In genomic region chr16:642189-643049, GRCh38 we compare ENCODE assay signal across 8 cellular contexts. TPM values are rescaled to one million over a fixed set of nuclear protein-coding genes. Genes with fewer than 3 reads are reported as not detected.
DNase-seq lines count a peak whose midpoint lies in the region; ATAC-seq, FAIRE-seq and TF ChIP-seq lines count a peak whose summit lies in the region.

No MANE protein-coding gene starts in this region.

- H3K4me3 Mint-ChIP-seq in stimulated activated naive CD8-positive, alpha-beta T cell treated with anti-CD3 and anti-CD28 coated beads, Interleukin-15, Interleukin-2, amounts not matched to agents 100 ng/mL and 50 ng/mL, for 24 hours = peak overlapping the region; percentile 82

- H3K27me3 Mint-ChIP-seq in stimulated activated naive CD8-positive, alpha-beta T cell treated with anti-CD3 and anti-CD28 coated beads, Interleukin-15, Interleukin-2, amounts not matched to agents 100 ng/mL and 50 ng/mL, for 24 hours = no peaks in the 10 kb centered on the region

- H3K27ac Mint-ChIP-seq in stimulated activated naive CD8-positive, alpha-beta T cell treated with anti-CD3 and anti-CD28 coated beads, Interleukin-15, Interleukin-2, amounts not matched to agents 100 ng/mL and 50 ng/mL, for 24 hours = peak overlapping the region; percentile 49

- H3K79me2 ChIP-seq in mammary epithelial cell (ENCODE audit: insufficient read depth, low read length) (peaks cover 3% of the 10 kb centered on the region), HepG2 (ENCODE audit: insufficient read depth, low read length) (peaks cover 27% of the 10 kb centered on the region)

- TF ChIP-seq CTCF in mammary epithelial cell (conservative IDR thresholded peaks at IDR 0.05 in 1 of 2, IDR thresholded peaks at IDR 0.05 in 1 of 2; ENCODE audit: extremely low read depth in 1 of 2, insufficient read depth in 1 of 2, low read depth in 1 of 2, low read length in 2 of 2) (no peak), HepG2 (CRISPR knock-in tag; IDR thresholded peaks at IDR 0.05) (0 out of 2 replicates have a peak, but pooled peaks have one; percentile 8)

- dilution Hi-C loops in mammary epithelial cell (cut with HindIII; ENCODE audit: low sequenced_read_pairs) = no loop called here

- H3K27ac ChIP-seq in mammary epithelial cell (ENCODE audit: insufficient read depth, low read depth, low read length) (no peak overlapping the region), HepG2 (ENCODE audit: extremely low read length, insufficient read depth, low read length) (peak overlapping the region; percentile 94)

- no TSS peak for BruUV-seq in mammary epithelial cell (replicated peaks; lab: Mats Ljungman, UMichigan)
- BruUV-seq in HepG2 (replicated peaks; lab: Mats Ljungman, UMichigan) = TSS peak; percentile 43

- H3K9me3 ChIP-seq in mammary epithelial cell (replicated peaks; ENCODE audit: insufficient read depth, low read length) (no peaks in the 10 kb centered on the region), HepG2 (ENCODE audit: low read length) (no peaks in the 10 kb centered on the region)

- CTCF ChIA-PET in mammary epithelial cell (lab: Charles Lee; ENCODE audit: low non-redundant PET) (no interaction called here), HepG2 (lab: Yijun Ruan, JAX; ENCODE audit: low intra/inter-chr PET ratio, low total read pairs) (no interaction called here)

- H3K4me1 ChIP-seq in mammary epithelial cell (ENCODE audit: insufficient read depth, low read length) (peaks cover 24% of the 10 kb centered on the region), HepG2 (ENCODE audit: insufficient read depth, low read length) (peaks cover 69% of the 10 kb centered on the region)

- peaks cover 10% of the 10 kb centered on the region for H3K36me3 Mint-ChIP-seq in stimulated activated naive CD8-positive, alpha-beta T cell treated with anti-CD3 and anti-CD28 coated beads, Interleukin-15, Interleukin-2, amounts not matched to agents 100 ng/mL and 50 ng/mL, for 24 hours (ENCODE audit: low read depth)

- intact Hi-C loops in Right ventricle myocardium inferior (cut with DNase I) (no loop called here), cardiac septum (cut with DNase I) (loop anchor here (5.0 kb wide), 1 partner anchor 55 kb away; no protein-coding TSS in a partner anchor), mammary epithelial cell (cut with micrococcal nuclease) (no loop called here), HepG2 (cut with micrococcal nuclease; ENCODE audit: unreplicated experiment) (loop anchor here (10.0 kb wide), 1 partner anchor 58 kb away; no protein-coding TSS in a partner anchor)

- TF ChIP-seq EP300 in HepG2 (IDR thresholded peaks at IDR 0.05; ENCODE audit: low read depth in 2 of 2, low read length in 2 of 2) = 0 out of 4 replicates have a peak, but pooled peaks of 1 of the 2 experiments have one; percentile 7
- TF ChIP-seq EP300 in HepG2 (CRISPR knock-in tag; IDR thresholded peaks at IDR 0.05; ENCODE audit: borderline replicate concordance) = no peak; the same call in none of the 2 replicates

- DNase-seq in Right ventricle myocardium inferior (ENCODE audit: missing footprints) (no peak), cardiac septum (ENCODE audit: low spot score) (no peak), RKO (ENCODE audit: low spot score) (peak; percentile 55), mammary epithelial cell (no peak), HepG2 (ENCODE audit: low spot score) (peak; percentile 60), 8988T (no peak)

- peak overlapping the region; percentile 2 for H3K9ac ChIP-seq in mammary epithelial cell (ENCODE audit: insufficient read depth, low read length)
- H3K9ac ChIP-seq in HepG2 (ENCODE audit: insufficient read depth, low read depth, low read length) = peak overlapping the region; percentile 94

- no peak for FAIRE-seq in HepG2 (lab: Jason Lieb, UNC)

- TF ChIP-seq RAD21 in HepG2 (CRISPR knock-in tag; IDR thresholded peaks at IDR 0.05) = peak; percentile 24; the same call in 1 of the 2 replicates

- H3K27me3 ChIP-seq in mammary epithelial cell (ENCODE audit: insufficient read depth, low read length) (no peaks in the 10 kb centered on the region), HepG2 (ENCODE audit: control insufficient read depth in 1 of 2, insufficient read depth in 2 of 2, low read length in 2 of 2) (no peaks in the 10 kb centered on the region)

- peak overlapping the region; percentile 98 for H3K4me2 ChIP-seq in mammary epithelial cell (ENCODE audit: insufficient read depth, low read depth, low read length)
- H3K4me2 ChIP-seq in HepG2 (ENCODE audit: low read depth, low read length) = peak overlapping the region; percentile 98

- WGBS in mammary epithelial cell (ENCODE audit: low coverage, missing lambda C conversion rate) = 20% methylated on average over 13 of the region's 72 CpGs
- 2% methylated on average over 7 of the region's 72 CpGs for WGBS in HepG2 (ENCODE audit: low lambda C conversion rate)

- H3K36me3 ChIP-seq in mammary epithelial cell (ENCODE audit: insufficient read depth, low read length) (no peaks in the 10 kb centered on the region), HepG2 (replicated peaks in 1 of 2; ENCODE audit: control insufficient read depth in 1 of 2, insufficient read depth in 2 of 2, low read length in 2 of 2) (no peaks in the 10 kb centered on the region)

- peak; percentile 2 to 54; a peak in 3 of 4 replicates for TF ChIP-seq POLR2A in HepG2 (IDR thresholded peaks at IDR 0.05; ENCODE audit: insufficient read depth in 1 of 2, low read depth in 2 of 2, low read length in 2 of 2)

- in situ Hi-C loops in mammary epithelial cell (cut with MboI; ENCODE audit: low sequenced_read_pairs in 2 of 2) (no loop called here), HepG2 (cut with HindIII; ENCODE audit: extremely low pct_ligation_motif_present, low pct_unique_long_range_greater_than_20kb) (no loop called here)

- H3K4me3 ChIP-seq in mammary epithelial cell (replicated peaks in 1 of 3; ENCODE audit: insufficient read depth in 1 of 3, low read depth in 2 of 3, low read length in 3 of 3) (peak overlapping the region; percentile 51 to 69 (median 69)), HepG2 (replicated peaks in 1 of 3; ENCODE audit: insufficient read depth in 1 of 3, low read depth in 2 of 3, low read length in 3 of 3) (peak overlapping the region; percentile 59 to 89 (median 82))

- POLR2A ChIA-PET in HepG2 (lab: Yijun Ruan, JAX) = interaction anchor here (0.6 to 2.0 kb wide), 7 partner anchors 10 to 63 kb away, joined by 3 to 7 read pairs (median 4); partner anchors contain the start of genes RHBDL1 and STUB1

- H2AFZ ChIP-seq in mammary epithelial cell (ENCODE audit: low read depth, low read length) (peak overlapping the region; percentile 87), HepG2 (ENCODE audit: low read length) (no peak overlapping the region)

- H4K20me1 ChIP-seq in mammary epithelial cell (ENCODE audit: insufficient read depth, low read length) (no peaks in the 10 kb centered on the region), HepG2 (ENCODE audit: insufficient read depth, low read length) (peaks cover 4% of the 10 kb centered on the region; the same call in 1 of the 2 replicates)

- ATAC-seq in Right ventricle myocardium inferior = peak; percentile 27
- peak; percentile 38 for ATAC-seq in HG02970 (IDR thresholded peaks at IDR 0.05; ENCODE audit: low FRiP score, unreplicated experiment)
- peak; percentile 28 for ATAC-seq in HepG2

- no peaks in the 10 kb centered on the region for H3K9me3 Mint-ChIP-seq in stimulated activated naive CD8-positive, alpha-beta T cell treated with anti-CD3 and anti-CD28 coated beads, Interleukin-15, Interleukin-2, amounts not matched to agents 100 ng/mL and 50 ng/mL, for 24 hours

- peaks cover 20% of the 10 kb centered on the region for H3K4me1 Mint-ChIP-seq in stimulated activated naive CD8-positive, alpha-beta T cell treated with anti-CD3 and anti-CD28 coated beads, Interleukin-15, Interleukin-2, amounts not matched to agents 100 ng/mL and 50 ng/mL, for 24 hours (ENCODE audit: low read depth)

RNA-seq across cellular contexts. Expression of gene MCRIP2, which starts 0.8 kb away (rescaled TPM):
- 194 TPM for total RNA-seq in Right ventricle myocardium inferior
- total RNA-seq in cardiac septum = 90.3 TPM
- total RNA-seq in mammary epithelial cell = 10 to 100 TPM; 12.3 to 20.6 TPM
- polyA plus RNA-seq in mammary epithelial cell = 10.7 TPM
- not detected for polyA minus RNA-seq in mammary epithelial cell
- total RNA-seq in HepG2 (2016; rRNA removed; fragmentation: Illumina TruSeq; extraction: Trizol) = 54.6 and 76.7 TPM in 2 replicates
- 213 and 245 TPM in 2 replicates for total RNA-seq in HepG2 (2016; cell fraction: cytosol; rRNA removed; fragmentation: Illumina TruSeq; extraction: Trizol; ENCODE audit: low read depth)
- 53.9 and 78.9 TPM in 2 replicates for total RNA-seq in HepG2 (2016; cell fraction: insoluble cytoplasmic fraction; rRNA removed; fragmentation: Illumina TruSeq; extraction: Trizol)
- 142 and 185 TPM in 2 replicates for total RNA-seq in HepG2 (2016; cell fraction: membrane; rRNA removed; fragmentation: Illumina TruSeq; extraction: Trizol)
- 43.6 and 55.4 TPM in 2 replicates for total RNA-seq in HepG2 (2016; cell fraction: nucleus; rRNA removed; fragmentation: Illumina TruSeq; extraction: Trizol)
- 39.6 and 50.7 TPM in 2 replicates for polyA plus RNA-seq in HepG2 (2011; rRNA removed)
- polyA plus RNA-seq in HepG2 (2011; cell fraction: cytosol; rRNA removed) = 28.2 and 61.1 TPM in 2 replicates
- 96.2 and 105 TPM in 2 replicates for polyA plus RNA-seq in HepG2 (2011; cell fraction: nucleus; rRNA removed)
- polyA plus RNA-seq in HepG2 (2012) = 16.1 and 33.3 TPM in 2 replicates
- polyA plus RNA-seq in HepG2 (2016; cell fraction: cytosol; fragmentation: Illumina TruSeq; extraction: Trizol; ENCODE audit: low read depth) = 190 and 204 TPM in 2 replicates
- 37.1 and 43.7 TPM in 2 replicates for polyA plus RNA-seq in HepG2 (2016; cell fraction: insoluble cytoplasmic fraction; fragmentation: Illumina TruSeq; extraction: Trizol; ENCODE audit: low read depth)
- 110 and 119 TPM in 2 replicates for polyA plus RNA-seq in HepG2 (2016; cell fraction: membrane; fragmentation: Illumina TruSeq; extraction: Trizol; ENCODE audit: low read depth)
- 85.1 and 93.5 TPM in 2 replicates for polyA plus RNA-seq in HepG2 (2016; cell fraction: nucleus; fragmentation: Illumina TruSeq; extraction: Trizol; ENCODE audit: insufficient read depth, low read depth)
- 21.1 and 22.3 TPM in 2 replicates for polyA minus RNA-seq in HepG2 (2011; rRNA and poly(A)+ RNA removed; ENCODE audit: low replicate concordance)
- polyA minus RNA-seq in HepG2 (2011; cell fraction: cytosol; rRNA and poly(A)+ RNA removed) = 13.8 and 16.0 TPM in 2 replicates
- 14.9 and 18.2 TPM in 2 replicates for polyA minus RNA-seq in HepG2 (2011; cell fraction: nucleus; rRNA and poly(A)+ RNA removed)

RNA-seq across cellular contexts. Expression of gene METTL26, which starts 6.3 kb away (rescaled TPM):
- total RNA-seq in Right ventricle myocardium inferior (53.5 TPM), cardiac septum (47.7 TPM), mammary epithelial cell (10 to 100 TPM; 43.3 to 95.7 TPM), HepG2 (2016; rRNA removed; fragmentation: Illumina TruSeq; extraction: Trizol) (70.1 and 75.1 TPM in 2 replicates)
- polyA plus RNA-seq in mammary epithelial cell (76.6 TPM), HepG2 (2011; rRNA removed) (65.5 and 65.8 TPM in 2 replicates)
- 25.5 TPM for polyA minus RNA-seq in mammary epithelial cell
- total RNA-seq in HepG2 (2016; cell fraction: cytosol; rRNA removed; fragmentation: Illumina TruSeq; extraction: Trizol; ENCODE audit: low read depth) = 106 and 145 TPM in 2 replicates
- 72.6 and 72.8 TPM in 2 replicates for total RNA-seq in HepG2 (2016; cell fraction: insoluble cytoplasmic fraction; rRNA removed; fragmentation: Illumina TruSeq; extraction: Trizol)
- 85.6 and 121 TPM in 2 replicates for total RNA-seq in HepG2 (2016; cell fraction: membrane; rRNA removed; fragmentation: Illumina TruSeq; extraction: Trizol)
- 25.9 and 26.1 TPM in 2 replicates for total RNA-seq in HepG2 (2016; cell fraction: nucleus; rRNA removed; fragmentation: Illumina TruSeq; extraction: Trizol)
- 61.3 and 112 TPM in 2 replicates for polyA plus RNA-seq in HepG2 (2011; cell fraction: cytosol; rRNA removed)
- polyA plus RNA-seq in HepG2 (2011; cell fraction: nucleus; rRNA removed) = 121 and 152 TPM in 2 replicates
- polyA plus RNA-seq in HepG2 (2012) = 40.7 and 43.0 TPM in 2 replicates
- polyA plus RNA-seq in HepG2 (2016; cell fraction: cytosol; fragmentation: Illumina TruSeq; extraction: Trizol; ENCODE audit: low read depth) = 158 and 183 TPM in 2 replicates
- 91.6 and 101 TPM in 2 replicates for polyA plus RNA-seq in HepG2 (2016; cell fraction: insoluble cytoplasmic fraction; fragmentation: Illumina TruSeq; extraction: Trizol; ENCODE audit: low read depth)
- polyA plus RNA-seq in HepG2 (2016; cell fraction: membrane; fragmentation: Illumina TruSeq; extraction: Trizol; ENCODE audit: low read depth) = 118 and 119 TPM in 2 replicates
- 66.7 and 70.0 TPM in 2 replicates for polyA plus RNA-seq in HepG2 (2016; cell fraction: nucleus; fragmentation: Illumina TruSeq; extraction: Trizol; ENCODE audit: insufficient read depth, low read depth)
- 66.6 and 95.2 TPM in 2 replicates for polyA minus RNA-seq in HepG2 (2011; rRNA and poly(A)+ RNA removed; ENCODE audit: low replicate concordance)
- polyA minus RNA-seq in HepG2 (2011; cell fraction: cytosol; rRNA and poly(A)+ RNA removed) = 30.0 and 37.0 TPM in 2 replicates
- polyA minus RNA-seq in HepG2 (2011; cell fraction: nucleus; rRNA and poly(A)+ RNA removed) = 15.3 and 23.3 TPM in 2 replicates

RNA-seq across cellular contexts. Expression of gene WDR90, which starts 6.7 kb away (rescaled TPM):
- total RNA-seq in Right ventricle myocardium inferior (7.7 TPM), cardiac septum (13.9 TPM), mammary epithelial cell (10 to 100 TPM in 1 of 2 donors, 1 to 10 TPM in 1; 7.5 to 41.7 TPM), HepG2 (2016; rRNA removed; fragmentation: Illumina TruSeq; extraction: Trizol) (10.2 and 28.9 TPM in 2 replicates)
- polyA plus RNA-seq in mammary epithelial cell (14.6 TPM), HepG2 (2011; rRNA removed) (11.1 and 14.9 TPM in 2 replicates)
- 5.0 TPM for polyA minus RNA-seq in mammary epithelial cell
- total RNA-seq in HepG2 (2016; cell fraction: cytosol; rRNA removed; fragmentation: Illumina TruSeq; extraction: Trizol; ENCODE audit: low read depth) = 8.3 and 8.4 TPM in 2 replicates
- 10.2 and 31.3 TPM in 2 replicates for total RNA-seq in HepG2 (2016; cell fraction: insoluble cytoplasmic fraction; rRNA removed; fragmentation: Illumina TruSeq; extraction: Trizol)
- 9.7 and 10.7 TPM in 2 replicates for total RNA-seq in HepG2 (2016; cell fraction: membrane; rRNA removed; fragmentation: Illumina TruSeq; extraction: Trizol)
- 40.6 and 49.4 TPM in 2 replicates for total RNA-seq in HepG2 (2016; cell fraction: nucleus; rRNA removed; fragmentation: Illumina TruSeq; extraction: Trizol)
- 3.4 and 7.3 TPM in 2 replicates for polyA plus RNA-seq in HepG2 (2011; cell fraction: cytosol; rRNA removed)
- 165 and 272 TPM in 2 replicates for polyA plus RNA-seq in HepG2 (2011; cell fraction: nucleus; rRNA removed)
- 8.4 and 11.0 TPM in 2 replicates for polyA plus RNA-seq in HepG2 (2012)
- 2.6 and 2.7 TPM in 2 replicates for polyA plus RNA-seq in HepG2 (2016; cell fraction: cytosol; fragmentation: Illumina TruSeq; extraction: Trizol; ENCODE audit: low read depth)
- polyA plus RNA-seq in HepG2 (2016; cell fraction: insoluble cytoplasmic fraction; fragmentation: Illumina TruSeq; extraction: Trizol; ENCODE audit: low read depth) = 9.7 and 12.6 TPM in 2 replicates
- 5.3 TPM in 2 replicates for polyA plus RNA-seq in HepG2 (2016; cell fraction: membrane; fragmentation: Illumina TruSeq; extraction: Trizol; ENCODE audit: low read depth)
- 127 and 129 TPM in 2 replicates for polyA plus RNA-seq in HepG2 (2016; cell fraction: nucleus; fragmentation: Illumina TruSeq; extraction: Trizol; ENCODE audit: insufficient read depth, low read depth)
- 12.2 and 29.3 TPM in 2 replicates for polyA minus RNA-seq in HepG2 (2011; rRNA and poly(A)+ RNA removed; ENCODE audit: low replicate concordance)
- 3.2 and 14.2 TPM in 2 replicates for polyA minus RNA-seq in HepG2 (2011; cell fraction: cytosol; rRNA and poly(A)+ RNA removed)
- 15.8 and 22.4 TPM in 2 replicates for polyA minus RNA-seq in HepG2 (2011; cell fraction: nucleus; rRNA and poly(A)+ RNA removed)

RNA-seq across cellular contexts. Expression of gene WFIKKN1, which starts 11.6 kb away (rescaled TPM):
- total RNA-seq in Right ventricle myocardium inferior = 0.16 TPM
- 0.40 TPM for total RNA-seq in cardiac septum
- under 1 TPM; 0.17 to 0.28 TPM for total RNA-seq in mammary epithelial cell
- not detected for polyA plus RNA-seq in mammary epithelial cell
- polyA minus RNA-seq in mammary epithelial cell = not detected
- 2.4 and 4.9 TPM in 2 replicates for total RNA-seq in HepG2 (2016; rRNA removed; fragmentation: Illumina TruSeq; extraction: Trizol)
- 0.61 and 0.88 TPM in 2 replicates for total RNA-seq in HepG2 (2016; cell fraction: cytosol; rRNA removed; fragmentation: Illumina TruSeq; extraction: Trizol; ENCODE audit: low read depth)
- total RNA-seq in HepG2 (2016; cell fraction: insoluble cytoplasmic fraction; rRNA removed; fragmentation: Illumina TruSeq; extraction: Trizol) = 2.1 and 4.8 TPM in 2 replicates
- total RNA-seq in HepG2 (2016; cell fraction: membrane; rRNA removed; fragmentation: Illumina TruSeq; extraction: Trizol) = 1.1 and 1.8 TPM in 2 replicates
- total RNA-seq in HepG2 (2016; cell fraction: nucleus; rRNA removed; fragmentation: Illumina TruSeq; extraction: Trizol) = 3.0 and 3.4 TPM in 2 replicates
- 1.7 and 2.9 TPM in 2 replicates for polyA plus RNA-seq in HepG2 (2011; rRNA removed)
- polyA plus RNA-seq in HepG2 (2011; cell fraction: cytosol; rRNA removed) = 2.6 and 4.2 TPM in 2 replicates
- polyA plus RNA-seq in HepG2 (2011; cell fraction: nucleus; rRNA removed) = 4.0 and 4.2 TPM in 2 replicates
- polyA plus RNA-seq in HepG2 (2012) = 1.7 and 2.2 TPM in 2 replicates
- polyA plus RNA-seq in HepG2 (2016; cell fraction: cytosol; fragmentation: Illumina TruSeq; extraction: Trizol; ENCODE audit: low read depth) = 0.58 and 0.66 TPM in 2 replicates
- 2.6 and 2.7 TPM in 2 replicates for polyA plus RNA-seq in HepG2 (2016; cell fraction: insoluble cytoplasmic fraction; fragmentation: Illumina TruSeq; extraction: Trizol; ENCODE audit: low read depth)
- polyA plus RNA-seq in HepG2 (2016; cell fraction: membrane; fragmentation: Illumina TruSeq; extraction: Trizol; ENCODE audit: low read depth) = 0.93 and 1.1 TPM in 2 replicates
- polyA plus RNA-seq in HepG2 (2016; cell fraction: nucleus; fragmentation: Illumina TruSeq; extraction: Trizol; ENCODE audit: insufficient read depth, low read depth) = 5.9 and 6.7 TPM in 2 replicates
- 3.9 and 5.4 TPM in 2 replicates for polyA minus RNA-seq in HepG2 (2011; rRNA and poly(A)+ RNA removed; ENCODE audit: low replicate concordance)
- polyA minus RNA-seq in HepG2 (2011; cell fraction: cytosol; rRNA and poly(A)+ RNA removed) = 3.1 and 4.6 TPM in 2 replicates
- 1.0 and 1.7 TPM in 2 replicates for polyA minus RNA-seq in HepG2 (2011; cell fraction: nucleus; rRNA and poly(A)+ RNA removed)

RNA-seq across cellular contexts. Expression of gene RHOT2, which starts 25.5 kb away (rescaled TPM):
- total RNA-seq in Right ventricle myocardium inferior (86.0 TPM), cardiac septum (102 TPM), mammary epithelial cell (100 to 1,000 TPM in 1 of 2 donors, 10 to 100 TPM in 1; 48.8 to 154 TPM), HepG2 (2016; rRNA removed; fragmentation: Illumina TruSeq; extraction: Trizol) (34.1 and 63.6 TPM in 2 replicates)
- polyA plus RNA-seq in mammary epithelial cell (87.3 TPM), HepG2 (2011; rRNA removed) (76.9 and 104 TPM in 2 replicates)
- polyA minus RNA-seq in mammary epithelial cell = 29.5 TPM
- 17.1 and 18.2 TPM in 2 replicates for total RNA-seq in HepG2 (2016; cell fraction: cytosol; rRNA removed; fragmentation: Illumina TruSeq; extraction: Trizol; ENCODE audit: low read depth)
- total RNA-seq in HepG2 (2016; cell fraction: insoluble cytoplasmic fraction; rRNA removed; fragmentation: Illumina TruSeq; extraction: Trizol) = 29.4 and 68.9 TPM in 2 replicates
- 23.2 and 28.4 TPM in 2 replicates for total RNA-seq in HepG2 (2016; cell fraction: membrane; rRNA removed; fragmentation: Illumina TruSeq; extraction: Trizol)
- total RNA-seq in HepG2 (2016; cell fraction: nucleus; rRNA removed; fragmentation: Illumina TruSeq; extraction: Trizol) = 78.3 and 79.1 TPM in 2 replicates
- 24.1 and 52.3 TPM in 2 replicates for polyA plus RNA-seq in HepG2 (2011; cell fraction: cytosol; rRNA removed)
- polyA plus RNA-seq in HepG2 (2011; cell fraction: nucleus; rRNA removed) = 959 and 1,318 TPM in 2 replicates
- 36.6 and 59.1 TPM in 2 replicates for polyA plus RNA-seq in HepG2 (2012)
- 14.1 and 16.7 TPM in 2 replicates for polyA plus RNA-seq in HepG2 (2016; cell fraction: cytosol; fragmentation: Illumina TruSeq; extraction: Trizol; ENCODE audit: low read depth)
- polyA plus RNA-seq in HepG2 (2016; cell fraction: insoluble cytoplasmic fraction; fragmentation: Illumina TruSeq; extraction: Trizol; ENCODE audit: low read depth) = 34.3 and 41.8 TPM in 2 replicates
- polyA plus RNA-seq in HepG2 (2016; cell fraction: membrane; fragmentation: Illumina TruSeq; extraction: Trizol; ENCODE audit: low read depth) = 19.1 and 22.6 TPM in 2 replicates
- polyA plus RNA-seq in HepG2 (2016; cell fraction: nucleus; fragmentation: Illumina TruSeq; extraction: Trizol; ENCODE audit: insufficient read depth, low read depth) = 215 and 253 TPM in 2 replicates
- 36.6 and 76.1 TPM in 2 replicates for polyA minus RNA-seq in HepG2 (2011; rRNA and poly(A)+ RNA removed; ENCODE audit: low replicate concordance)
- polyA minus RNA-seq in HepG2 (2011; cell fraction: cytosol; rRNA and poly(A)+ RNA removed) = 23.0 and 32.0 TPM in 2 replicates
- polyA minus RNA-seq in HepG2 (2011; cell fraction: nucleus; rRNA and poly(A)+ RNA removed) = 71.6 and 76.3 TPM in 2 replicates

Comparison
In these comparisons a context has a peak if more than half of its experiments do, and no peak if none do; other contexts are left out.
1. intact Hi-C loops: an anchor here in cardiac septum (5.0 kb wide) and HepG2 (10.0 kb wide); none called in Right ventricle myocardium inferior and mammary epithelial cell.
2. DNase-seq: peak in RKO (single experiment) and HepG2 (single experiment); none in Right ventricle myocardium inferior (single experiment), cardiac septum (single experiment), mammary epithelial cell (single experiment) and 8988T (single experiment).
3. Peak in every context shown above with its lines, with median percentiles within 50 percentile points of each other: ATAC-seq.